20 cellular contexts compared by ENCODE assay signal in genomic region chr4:89204624-89205023, GRCh38.
DNase-seq lines count a peak whose midpoint lies in the region; ATAC-seq and TF ChIP-seq lines count a peak whose summit lies in the region.
"Had no signal": no experiment of that assay in that cellular context is flagged by ENCODE, and none has a peak within 500 bp of the region (broad histone marks: within the 10 kb centered on the region; RNA-seq: fewer than 3 reads in every experiment).

No MANE protein-coding gene starts in this region.

- no peak for TF ChIP-seq CTCF in PC-3 (conservative IDR thresholded peaks at IDR 0.05; ENCODE audit: low read depth, low read length)

- no peaks in the 10 kb centered on the region for H3K9me3 ChIP-seq in PC-3 (ENCODE audit: low read length)
- H3K9me3 ChIP-seq: SJCRH30, stomach, upper lobe of left lung had no signal

- H3K27ac ChIP-seq in PC-3 (ENCODE audit: low read length): no peak overlapping the region
- H3K27ac ChIP-seq: BLaER1 treated with 17β-estradiol and CSF1 and Interleukin-3, amounts not matched to agents 10 nM and 100 nM; PC-9; SJCRH30; stomach; upper lobe of left lung had no signal

- DNase-seq in NCI-H146 (lab: John Stamatoyannopoulos, UW): peak; percentile 9
- DNase-seq in NCI-H146 treated with DMSO at 0.1 percent for 48 hours (lab: John Stamatoyannopoulos, UW; ENCODE audit: unreplicated experiment): no peak
- peak; percentile 36 for DNase-seq in PC-3
- peak; percentile 34 for DNase-seq in dedifferentiated amniotic fluid mesenchymal stem cell (ENCODE audit: extremely low spot score)
- DNase-seq in skeletal muscle cell (ENCODE audit: low read depth): peak; percentile 23
- DNase-seq in HuH-7 (ENCODE audit: low spot score): no peak
- DNase-seq in glomerular visceral epithelial cell (ENCODE audit: extremely low spot score): no peak
- DNase-seq: activated CD4-positive, alpha-beta T cell treated with anti-CD3 and anti-CD28 coated beads, Interleukin-2, amount 50 U/mL, for 4 hours; activated effector memory CD4-positive, alpha-beta T cell treated with anti-CD3 and anti-CD28 coated beads, Interleukin-2, amount 50 U/mL, for 16 hours; DMS 273 treated with DMSO at 0.1 percent for 48 hours; foreskin melanocyte; NCI-H526; PC-9; posterior cingulate gyrus; stimulated activated CD4-positive, alpha-beta T cell treated with anti-CD3 and anti-CD28 coated beads, Interleukin-2, amount 100 ng/mL, for 48 hours; stomach; upper lobe of left lung had no signal

- H3K27me3 ChIP-seq in PC-3 (ENCODE audit: low read length): no peaks in the 10 kb centered on the region
- H3K27me3 ChIP-seq: BLaER1 treated with 17β-estradiol and CSF1 and Interleukin-3, amounts not matched to agents 10 nM and 100 nM; SJCRH30; stomach; upper lobe of left lung had no signal

- no peaks in the 10 kb centered on the region for H3F3A ChIP-seq in PC-3 (ENCODE audit: low read length, unreplicated experiment)

- H3K36me3 ChIP-seq in PC-3 (ENCODE audit: low read depth, low read length): no peaks in the 10 kb centered on the region
- H3K36me3 ChIP-seq: BLaER1 treated with 17β-estradiol and CSF1 and Interleukin-3, amounts not matched to agents 10 nM and 100 nM; SJCRH30; stomach; upper lobe of left lung had no signal

- H3K4me2 ChIP-seq in PC-3 (ENCODE audit: low read length): no peak overlapping the region
- H3K4me2 ChIP-seq: BLaER1 treated with 17β-estradiol and CSF1 and Interleukin-3, amounts not matched to agents 10 nM and 100 nM; PC-9 had no signal

- intact Hi-C loops in PC-3 (cut with micrococcal nuclease): no loop called here

- H3K4me3 ChIP-seq in PC-3 (ENCODE audit: low read length) (no peak overlapping the region), skeletal muscle cell (ENCODE audit: low read depth, low read length) (no peak overlapping the region)
- H3K4me3 ChIP-seq: BLaER1 treated with 17β-estradiol and CSF1 and Interleukin-3, amounts not matched to agents 10 nM and 100 nM; PC-9; SJCRH30; stomach; upper lobe of left lung had no signal

- H3K9ac ChIP-seq in PC-3 (ENCODE audit: low read length): no peak overlapping the region
- H3K9ac ChIP-seq: BLaER1 treated with 17β-estradiol and CSF1 and Interleukin-3, amounts not matched to agents 10 nM and 100 nM had no signal

- H3K79me2 ChIP-seq in PC-3 (ENCODE audit: low read length): no peaks in the 10 kb centered on the region

- CTCF ChIA-PET in PC-3 (lab: Charles Lee): no interaction called here

- no peaks in the 10 kb centered on the region for H3K9me2 ChIP-seq in PC-3 (replicated peaks; ENCODE audit: low read length)

- POLR2A ChIA-PET in PC-3 (lab: Charles Lee; ENCODE audit: unreplicated experiment): no interaction called here

- no TSS peak for BruUV-seq in PC-3 (replicated peaks; lab: Mats Ljungman, UMichigan)

- no peaks in the 10 kb centered on the region for H4K20me1 ChIP-seq in PC-3 (ENCODE audit: low read length)
- H4K20me1 ChIP-seq: BLaER1 treated with 17β-estradiol and CSF1 and Interleukin-3, amounts not matched to agents 10 nM and 100 nM had no signal

- H2AFZ ChIP-seq in PC-3 (ENCODE audit: low read length): no peak overlapping the region
- H2AFZ ChIP-seq: PC-9 had no signal

- ATAC-seq in PC-3 (no peak), HG03025 (IDR thresholded peaks at IDR 0.05; ENCODE audit: low FRiP score, unreplicated experiment) (no peak)

- no peaks in the 10 kb centered on the region for H3K4me1 ChIP-seq in PC-3 (ENCODE audit: insufficient read depth, low read length)
- H3K4me1 ChIP-seq: BLaER1 treated with 17β-estradiol and CSF1 and Interleukin-3, amounts not matched to agents 10 nM and 100 nM; upper lobe of left lung had no signal

Comparison
In these comparisons a context has a peak if more than half of its experiments do, and no peak if none do; other contexts are left out.
1. DNase-seq: peak in NCI-H146 (single experiment), PC-3 (single experiment), dedifferentiated amniotic fluid mesenchymal stem cell (single experiment) and skeletal muscle cell (single experiment); none in NCI-H146 treated with DMSO at 0.1 percent for 48 hours (single experiment), HuH-7 (single experiment) and glomerular visceral epithelial cell (single experiment).